ENCODE assay signal across 16 cellular contexts in the genomic region with DNA sequence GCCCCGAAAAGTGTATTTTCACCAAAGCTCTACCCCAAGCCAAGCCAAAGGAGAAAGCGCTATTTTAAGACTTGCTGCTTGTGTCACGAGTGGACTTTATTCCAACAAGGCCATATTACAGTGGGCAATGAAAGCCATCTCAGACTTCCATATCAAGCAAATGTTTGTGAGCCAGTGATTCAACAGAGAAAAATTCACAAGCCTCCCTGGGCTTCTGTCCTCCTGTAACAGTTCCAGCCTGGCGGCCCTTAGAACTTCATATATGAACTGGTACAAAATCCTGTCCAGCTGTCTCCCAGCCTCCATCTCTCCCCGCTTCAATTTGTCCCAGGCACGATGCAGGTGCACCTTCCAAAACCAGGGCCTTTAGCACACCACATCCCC. TPM values are rescaled to one million over a fixed set of nuclear protein-coding genes. Genes with fewer than 3 reads are reported as not detected.
DNase-seq lines count a peak whose midpoint lies in the region; ATAC-seq and TF ChIP-seq lines count a peak whose summit lies in the region.
"Had no signal": no experiment of that assay in that cellular context is flagged by ENCODE, and none has a peak within 500 bp of the region (broad histone marks: within the 10 kb centered on the region; RNA-seq: fewer than 3 reads in every experiment).

No MANE protein-coding gene starts in this region.

- TF ChIP-seq CTCF in HFFc6 (IDR thresholded peaks at IDR 0.05) (no peak), fibroblast of mammary gland (conservative IDR thresholded peaks at IDR 0.05; ENCODE audit: control insufficient read depth, insufficient read depth, low read depth, low read length) (no peak), type B pancreatic cell (conservative IDR thresholded peaks at IDR 0.05) (no peak), osteocyte (IDR thresholded peaks at IDR 0.05) (no peak)

- no peaks in the 10 kb centered on the region for H3K27me3 ChIP-seq in muscle layer of colon (ENCODE audit: control insufficient read depth in 1 of 2, insufficient read depth in 2 of 2, low read length in 2 of 2)
- H3K27me3 ChIP-seq: pancreas had no signal

- H3K4me3 Mint-ChIP-seq in HFFc6 (no peak overlapping the region), type B pancreatic cell (peak overlapping the region; percentile 6), osteocyte (ENCODE audit: unreplicated experiment) (no peak overlapping the region)
- H3K4me3 Mint-ChIP-seq: activated naive CD4-positive, alpha-beta T cell treated with anti-CD3 and anti-CD28 coated beads, Interleukin-2, amount 50 U/mL, for 24 hours had no signal

- DNase-seq in HFFc6 (peak; percentile 21), fibroblast of mammary gland (ENCODE audit: low read depth) (peak; percentile 48), type B pancreatic cell (ENCODE audit: extremely low spot score, unreplicated experiment) (no peak), occipital lobe (lab: John Stamatoyannopoulos, UW) (no peak), osteocyte (ENCODE audit: extremely low spot score, unreplicated experiment) (no peak)
- no peak for DNase-seq in activated CD4-positive, alpha-beta T cell treated with anti-CD3 and anti-CD28 coated beads for 4 hours
- DNase-seq: head of caudate nucleus; NCI-H2029 treated with DMSO at 0.1 percent for 48 hours; NK-92 treated with Interleukin-12 subunit alpha and Interleukin-12 subunit beta, amount 100 ng/mL, for 24 hours; pancreas; stimulated activated naive CD4-positive, alpha-beta T cell treated with Interleukin-2 at 50 U/mL for 16 hours had no signal

- H3K27ac Mint-ChIP-seq in HFFc6 (no peak overlapping the region), type B pancreatic cell (no peak overlapping the region), osteocyte (ENCODE audit: unreplicated experiment) (no peak overlapping the region)
- H3K27ac Mint-ChIP-seq: activated naive CD4-positive, alpha-beta T cell treated with anti-CD3 and anti-CD28 coated beads, Interleukin-2, amount 50 U/mL, for 24 hours had no signal

- peaks cover 14% of the 10 kb centered on the region for H3K4me1 Mint-ChIP-seq in HFFc6 (ENCODE audit: low read depth)
- H3K4me1 Mint-ChIP-seq in type B pancreatic cell (ENCODE audit: unreplicated experiment): peaks cover 30% of the 10 kb centered on the region
- H3K4me1 Mint-ChIP-seq in osteocyte (ENCODE audit: unreplicated experiment): peaks cover 10% of the 10 kb centered on the region
- H3K4me1 Mint-ChIP-seq: activated naive CD4-positive, alpha-beta T cell treated with anti-CD3 and anti-CD28 coated beads, Interleukin-2, amount 50 U/mL, for 24 hours had no signal

- peak overlapping the region; percentile 59 for H3K27ac ChIP-seq in muscle layer of colon (ENCODE audit: low read depth, low read length)
- H3K27ac ChIP-seq: KMS-11, pancreas, VCaP had no signal

- H3K4me3 ChIP-seq in fibroblast of mammary gland (ENCODE audit: control insufficient read depth, low read depth, low read length) (no peak overlapping the region), muscle layer of colon (ENCODE audit: low read depth in 1 of 2, low read length in 2 of 2) (peak overlapping the region in 1 of 2 donors; percentile 41)
- H3K4me3 ChIP-seq: pancreas had no signal

- H3K9me3 ChIP-seq in muscle layer of colon (ENCODE audit: low read length): no peaks in the 10 kb centered on the region
- H3K9me3 ChIP-seq: pancreas had no signal

- peaks cover 17% of the 10 kb centered on the region for H3K9me3 Mint-ChIP-seq in HFFc6
- H3K9me3 Mint-ChIP-seq in type B pancreatic cell: peaks cover 5% of the 10 kb centered on the region
- no peaks in the 10 kb centered on the region for H3K9me3 Mint-ChIP-seq in osteocyte (ENCODE audit: unreplicated experiment)
- H3K9me3 Mint-ChIP-seq: activated naive CD4-positive, alpha-beta T cell treated with anti-CD3 and anti-CD28 coated beads, Interleukin-2, amount 50 U/mL, for 24 hours had no signal

- peaks cover 43% of the 10 kb centered on the region for H3K4me1 ChIP-seq in muscle layer of colon (ENCODE audit: insufficient read depth, low read length)
- H3K4me1 ChIP-seq: pancreas had no signal

- no peaks in the 10 kb centered on the region for H3K36me3 ChIP-seq in muscle layer of colon (ENCODE audit: insufficient read depth, low read length)
- H3K36me3 ChIP-seq: pancreas had no signal

- H3K27me3 Mint-ChIP-seq in HFFc6 (ENCODE audit: insufficient read depth) (peaks cover 4% of the 10 kb centered on the region), type B pancreatic cell (no peaks in the 10 kb centered on the region), osteocyte (ENCODE audit: unreplicated experiment) (no peaks in the 10 kb centered on the region)

- peaks cover 9% of the 10 kb centered on the region; the same call in 1 of the 2 replicates for H3K36me3 Mint-ChIP-seq in HFFc6 (ENCODE audit: low read depth)
- peaks cover 40% of the 10 kb centered on the region for H3K36me3 Mint-ChIP-seq in type B pancreatic cell
- H3K36me3 Mint-ChIP-seq in osteocyte (ENCODE audit: unreplicated experiment): no peaks in the 10 kb centered on the region
- H3K36me3 Mint-ChIP-seq: activated naive CD4-positive, alpha-beta T cell treated with anti-CD3 and anti-CD28 coated beads, Interleukin-2, amount 50 U/mL, for 24 hours had no signal

- TF ChIP-seq POLR2A in GM18505 (IDR thresholded peaks at IDR 0.05; ENCODE audit: borderline replicate concordance, extremely low read depth, insufficient read depth, insufficient read length): no peak

- no peak for ATAC-seq in GM18505 (IDR thresholded peaks at IDR 0.05; ENCODE audit: unreplicated experiment)

- H3K9ac ChIP-seq in muscle layer of colon (ENCODE audit: low read length): peak overlapping the region; percentile 32
- H3K9ac ChIP-seq: KMS-11 had no signal

RNA-seq across cellular contexts. Expression of gene LARGE1, which starts 11.2 kb away (rescaled TPM):
- 1 to 10 TPM; 4.9 to 7.3 (median 6.5) TPM for total RNA-seq in HFFc6 (2021; fragmentation: NEBNext Ultra II Directional; extraction: Animal tissue kit (Norgen Biotek cat#: 25700))
- total RNA-seq in type B pancreatic cell (ENCODE audit: low replicate concordance) (62.4 and 96.6 TPM in 2 replicates), occipital lobe (37.3 TPM), osteocyte (17.6 and 20.7 TPM in 2 replicates)

Comparison
In these comparisons a context has a peak if more than half of its experiments do, and no peak if none do; other contexts are left out.
1. DNase-seq: peak in HFFc6 (single experiment) and fibroblast of mammary gland (single experiment); none in type B pancreatic cell (single experiment), activated CD4-positive, alpha-beta T cell treated with anti-CD3 and anti-CD28 coated beads for 4 hours (0 of 2), occipital lobe (single experiment) and osteocyte (single experiment).